8 cellular contexts compared by ENCODE assay signal in the genomic region with DNA sequence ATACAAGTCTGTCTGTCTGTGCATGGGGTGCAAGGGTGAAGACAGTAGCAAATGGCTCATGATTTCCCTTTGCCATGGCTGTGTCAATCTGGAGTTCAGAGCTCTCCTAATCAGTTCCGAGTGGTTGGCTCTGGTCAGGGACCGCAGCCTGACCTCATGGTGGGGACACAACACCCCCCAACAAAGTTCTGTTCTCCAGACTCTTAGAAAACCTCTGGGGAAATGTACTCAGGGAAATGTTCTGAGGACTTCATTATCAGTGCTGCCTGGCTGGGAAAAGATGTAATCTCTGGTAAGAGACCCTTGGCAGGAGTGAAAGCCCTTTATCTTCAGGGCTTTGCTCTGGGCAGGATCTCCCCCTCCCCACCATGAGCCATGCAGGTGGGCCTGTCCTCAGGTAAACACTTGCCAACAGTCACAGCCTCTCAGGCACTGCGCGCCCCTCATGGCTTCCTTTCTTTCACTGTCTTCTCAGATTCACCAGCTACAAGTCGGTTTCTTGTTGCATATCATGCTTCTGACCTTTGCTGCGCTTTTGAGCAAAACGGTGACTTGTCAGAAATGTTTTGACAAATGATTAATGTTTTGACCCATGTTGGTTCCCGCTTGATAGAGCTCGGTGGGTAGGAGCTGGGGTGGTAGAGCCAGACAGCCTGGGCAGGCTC.
DNase-seq lines count a peak whose midpoint lies in the region; ATAC-seq and TF ChIP-seq lines count a peak whose summit lies in the region.

No MANE protein-coding gene starts in this region.

- H3K27ac Mint-ChIP-seq in dendritic cell treated with granulocyte-macrophage colony-stimulating factor and Interleukin-4, amounts not matched to agents 40 ng/mL and 50 ng/mL, for 4 days = peak overlapping the region; percentile 63

- H3K9me3 Mint-ChIP-seq in dendritic cell treated with granulocyte-macrophage colony-stimulating factor and Interleukin-4, amounts not matched to agents 40 ng/mL and 50 ng/mL, for 4 days = no peaks in the 10 kb centered on the region

- TF ChIP-seq POLR2A in Raji (IDR thresholded peaks at IDR 0.05; ENCODE audit: insufficient read depth, low read depth, low read length) = peak; percentile 30

- no peaks in the 10 kb centered on the region for H3K27me3 Mint-ChIP-seq in dendritic cell treated with granulocyte-macrophage colony-stimulating factor and Interleukin-4, amounts not matched to agents 40 ng/mL and 50 ng/mL, for 4 days

- DNase-seq in Right ventricle myocardium superior = no peak
- no peak for DNase-seq in cardiac septum (ENCODE audit: low spot score)
- no peak for DNase-seq in anterior cingulate cortex (lab: John Stamatoyannopoulos, UW)
- no peak for DNase-seq in HEK293T (ENCODE audit: extremely low spot score)
- DNase-seq in NCI-H226 = no peak
- no peak for DNase-seq in SKM-1 treated with dmso at 0.1 percent for 144 hours (lab: John Stamatoyannopoulos, UW; ENCODE audit: unreplicated experiment)

- peaks cover 51% of the 10 kb centered on the region for H3K36me3 Mint-ChIP-seq in dendritic cell treated with granulocyte-macrophage colony-stimulating factor and Interleukin-4, amounts not matched to agents 40 ng/mL and 50 ng/mL, for 4 days (ENCODE audit: low read depth)

- CTCF ChIA-PET in HEK293T (lab: Yijun Ruan, JAX) = no interaction called here

- POLR2A ChIA-PET in HEK293T (lab: Yijun Ruan, JAX) = no interaction called here

- intact Hi-C loops in Right ventricle myocardium superior (cut with DNase I) = no loop called here
- intact Hi-C loops in cardiac septum (cut with DNase I) = no loop called here
- intact Hi-C loops in dendritic cell treated with granulocyte-macrophage colony-stimulating factor and Interleukin-4, amounts not matched to agents 40 ng/mL and 50 ng/mL, for 4 days (cut with micrococcal nuclease) = no loop called here

- ATAC-seq in Right ventricle myocardium superior (ENCODE audit: poor library complexity) = peak; percentile 9

- peaks cover 63% of the 10 kb centered on the region for H3K4me1 Mint-ChIP-seq in dendritic cell treated with granulocyte-macrophage colony-stimulating factor and Interleukin-4, amounts not matched to agents 40 ng/mL and 50 ng/mL, for 4 days (ENCODE audit: low read depth)

- H3K4me3 Mint-ChIP-seq in dendritic cell treated with granulocyte-macrophage colony-stimulating factor and Interleukin-4, amounts not matched to agents 40 ng/mL and 50 ng/mL, for 4 days = peak overlapping the region; percentile 59

TF ChIP-seq in HEK293T, 16 proteins besides CTCF, POLR2A, EP300 and RAD21:
- TF ChIP-seq SUZ12 (IDR thresholded peaks at IDR 0.05) (no peak), HDGF (IDR thresholded peaks at IDR 0.05; ENCODE audit: borderline replicate concordance) (no peak), SP1 (IDR thresholded peaks at IDR 0.05) (no peak), FOXA1 (IDR thresholded peaks at IDR 0.05) (no peak), TARDBP (IDR thresholded peaks at IDR 0.05) (no peak), FOXM1 (IDR thresholded peaks at IDR 0.05; ENCODE audit: borderline replicate concordance) (no peak), LEF1 (IDR thresholded peaks at IDR 0.05; ENCODE audit: borderline replicate concordance) (no peak), BHLHE40 (IDR thresholded peaks at IDR 0.05; ENCODE audit: borderline replicate concordance) (no peak), NFRKB (IDR thresholded peaks at IDR 0.05) (no peak), ELF4 (IDR thresholded peaks at IDR 0.05) (no peak), FOXK2 (IDR thresholded peaks at IDR 0.05) (no peak), ARNT (IDR thresholded peaks at IDR 0.05) (no peak)
TF ChIP-seq in HEK293T: peak in this region for 0.
